Comparison of ENCODE assay signal across 24 cellular contexts in the genomic region with DNA sequence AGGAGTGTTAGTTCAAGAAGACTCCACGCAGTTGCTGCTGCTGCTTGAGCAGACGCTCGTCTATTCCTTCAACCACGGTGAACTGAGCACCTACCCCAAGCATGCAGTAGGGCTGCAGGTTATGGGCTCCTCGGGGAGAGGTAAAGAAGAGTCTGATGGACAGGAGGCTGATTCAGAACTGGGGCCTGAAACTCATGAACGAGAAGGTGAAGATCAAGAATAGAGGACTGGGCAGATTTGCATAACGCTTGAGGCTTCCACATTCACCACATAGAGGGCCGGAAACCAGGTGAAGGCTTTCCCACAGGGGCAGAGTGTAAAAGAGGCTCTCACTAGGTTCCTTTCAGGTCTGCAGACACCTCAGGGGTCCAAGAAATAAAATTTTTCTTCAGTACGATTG. TPM values are rescaled to one million over a fixed set of nuclear protein-coding genes. Genes with fewer than 3 reads are reported as not detected.
DNase-seq lines count a peak whose midpoint lies in the region; ATAC-seq, FAIRE-seq and TF ChIP-seq lines count a peak whose summit lies in the region.
"Had no signal": no experiment of that assay in that cellular context is flagged by ENCODE, and none has a peak within 500 bp of the region (broad histone marks: within the 10 kb centered on the region; RNA-seq: fewer than 3 reads in every experiment).

No MANE protein-coding gene starts in this region.

- H3K27me3 Mint-ChIP-seq in endodermal cell (ENCODE audit: insufficient read depth) (peaks cover 6% of the 10 kb centered on the region), MCF 10A (ENCODE audit: insufficient read depth, unreplicated experiment) (peaks cover 18% of the 10 kb centered on the region)

- no peak overlapping the region for H3K4me3 Mint-ChIP-seq in endodermal cell
- H3K4me3 Mint-ChIP-seq in MCF 10A (ENCODE audit: unreplicated experiment), result no peak overlapping the region
- H3K4me3 Mint-ChIP-seq: memory B cell; natural killer cell treated with Interleukin-12 subunit alpha and Interleukin-12 subunit beta and Interleukin-15 and Interleukin-18, amount 100 ng/mL, for 72 hours had no signal

- H3K27me3 ChIP-seq in endodermal cell (ENCODE audit: control insufficient read depth, insufficient read depth, low read length, poor library complexity, severe bottlenecking), result no peaks in the 10 kb centered on the region
- H3K27me3 ChIP-seq: Peyer's patch had no signal

- no peaks in the 10 kb centered on the region for H3K9me3 Mint-ChIP-seq in endodermal cell
- no peaks in the 10 kb centered on the region for H3K9me3 Mint-ChIP-seq in MCF 10A (ENCODE audit: unreplicated experiment)
- H3K9me3 Mint-ChIP-seq: memory B cell; natural killer cell treated with Interleukin-12 subunit alpha and Interleukin-12 subunit beta and Interleukin-15 and Interleukin-18, amount 100 ng/mL, for 72 hours had no signal

- peak; percentile 72 for ATAC-seq in GM18870 (IDR thresholded peaks at IDR 0.05; ENCODE audit: unreplicated experiment)
- ATAC-seq in GM21619 (IDR thresholded peaks at IDR 0.05; ENCODE audit: unreplicated experiment), result peak; percentile 62
- peak; percentile 51 for ATAC-seq in HG03175 (IDR thresholded peaks at IDR 0.05; ENCODE audit: unreplicated experiment)
- ATAC-seq: K562; natural killer cell treated with Interleukin-12 subunit alpha and Interleukin-12 subunit beta and Interleukin-15 and Interleukin-18, amount 100 ng/mL, for 72 hours had no signal

- H3K27ac Mint-ChIP-seq in endodermal cell (no peak overlapping the region), MCF 10A (ENCODE audit: low read depth, unreplicated experiment) (no peak overlapping the region)
- H3K27ac Mint-ChIP-seq: memory B cell; natural killer cell treated with Interleukin-12 subunit alpha and Interleukin-12 subunit beta and Interleukin-15 and Interleukin-18, amount 100 ng/mL, for 72 hours had no signal

- no peak overlapping the region for H3K4me3 ChIP-seq in endodermal cell (ENCODE audit: low read length)
- H3K4me3 ChIP-seq: GM23248, K562, Peyer's patch, prostate gland, thoracic aorta had no signal

- DNase-seq in endodermal cell (peak; percentile 43), NCI-H1436 (lab: John Stamatoyannopoulos, UW) (no peak), putamen (ENCODE audit: low spot score) (no peak), urothelium cell line (ENCODE audit: low spot score) (no peak), MCF 10A (ENCODE audit: unreplicated experiment) (no peak)
- DNase-seq: activated gamma-delta T cell, aorta, COR-L47, GM23248, hypothalamus, NCI-H1105 treated with DMSO at 0.1 percent for 48 hours, NCI-H774, small intestine, T1000 had no signal

- POLR2A ChIA-PET in MCF 10A (lab: Yijun Ruan, JAX), result no interaction called here

- no peaks in the 10 kb centered on the region for H3K9me3 ChIP-seq in endodermal cell (ENCODE audit: control insufficient read depth, low read length)
- H3K9me3 ChIP-seq: Peyer's patch, prostate gland, thoracic aorta had no signal

- peaks cover 9% of the 10 kb centered on the region for H3K4me1 ChIP-seq in endodermal cell (ENCODE audit: control insufficient read depth, insufficient read depth, low read length)
- H3K4me1 ChIP-seq: Peyer's patch, prostate gland had no signal

- H3K9ac ChIP-seq in endodermal cell (ENCODE audit: extremely low read depth, low read length, poor library complexity, severe bottlenecking), result no peak overlapping the region
- H3K9ac ChIP-seq: GM23248 had no signal

- intact Hi-C loops in MCF 10A (cut with micrococcal nuclease), result no loop called here

- H3K36me3 Mint-ChIP-seq in endodermal cell (ENCODE audit: low read depth) (no peaks in the 10 kb centered on the region), MCF 10A (ENCODE audit: insufficient read depth, unreplicated experiment) (peaks cover 5% of the 10 kb centered on the region)
- H3K36me3 Mint-ChIP-seq: memory B cell; natural killer cell treated with Interleukin-12 subunit alpha and Interleukin-12 subunit beta and Interleukin-15 and Interleukin-18, amount 100 ng/mL, for 72 hours had no signal

- no TSS peak for BruUV-seq in MCF 10A (replicated peaks; lab: Mats Ljungman, UMichigan)

- CTCF ChIA-PET in MCF 10A (lab: Yijun Ruan, JAX), result no interaction called here

- no peak overlapping the region for H3K27ac ChIP-seq in endodermal cell (ENCODE audit: low read depth, low read length)
- H3K27ac ChIP-seq: GM23248, Peyer's patch, prostate gland, thoracic aorta had no signal

- H3K4me1 Mint-ChIP-seq in endodermal cell (peaks cover 42% of the 10 kb centered on the region), MCF 10A (ENCODE audit: insufficient read depth, unreplicated experiment) (no peaks in the 10 kb centered on the region)

- H3K36me3 ChIP-seq in endodermal cell (ENCODE audit: control insufficient read depth, insufficient read depth, low read length), result no peaks in the 10 kb centered on the region
- H3K36me3 ChIP-seq: Peyer's patch, prostate gland, thoracic aorta had no signal

- 92 to 93% methylated on average over 7 to 9 of the region's 9 CpGs for WGBS in endodermal cell (ENCODE audit: insufficient coverage in 1 of 2, insufficient read length in 1 of 2), 2 experiments

- TF ChIP-seq CTCF in endodermal cell (conservative IDR thresholded peaks at IDR 0.05), result no peak
- no peak for TF ChIP-seq CTCF in MCF 10A (IDR thresholded peaks at IDR 0.05; ENCODE audit: unreplicated experiment)

- no peak for FAIRE-seq in urothelium cell line (lab: Jason Lieb, UNC)
- FAIRE-seq: K562, small intestine had no signal

RNA-seq across cellular contexts. Expression of a gene that starts 9.1 kb away (rescaled TPM):
- total RNA-seq in endodermal cell (1 to 10 TPM; 1.6 to 1.7 TPM), MCF 10A (2022) (0.20 TPM in 1 of 2 replicates, not detected in the other)
- polyA plus RNA-seq in endodermal cell (2013, experiment 1 of 2), result 0.61 TPM
- 0.54 TPM for polyA plus RNA-seq in endodermal cell (2013, experiment 2 of 2)
- total RNA-seq: K562; kidney epithelial cell; natural killer cell treated with Interleukin-12 subunit alpha and Interleukin-12 subunit beta and Interleukin-15 and Interleukin-18, amount 100 ng/mL, for 72 hours had no signal
